Comparison of ENCODE assay signal across 20 cellular contexts in genomic region chr4:622996-623913, GRCh38. TPM values are rescaled to one million over a fixed set of nuclear protein-coding genes. Genes with fewer than 3 reads are reported as not detected.
A peak's percentile ranks its signal among the peaks of the same experiment; 100 is the strongest.
DNase-seq lines count a peak whose midpoint lies in the region; ATAC-seq and TF ChIP-seq lines count a peak whose summit lies in the region.
"Had no signal": no experiment of that assay in that cellular context is flagged by ENCODE, and none has a peak within 500 bp of the region (broad histone marks: within the 10 kb centered on the region; RNA-seq: fewer than 3 reads in every experiment).

No MANE protein-coding gene starts in this region.

- H3K4me3 ChIP-seq in H7 (ENCODE audit: insufficient read depth, low read depth, low read length) (no peak overlapping the region), endodermal cell (ENCODE audit: low read length) (no peak overlapping the region)

- no peak overlapping the region for H3K9ac ChIP-seq in endodermal cell (ENCODE audit: extremely low read depth, low read length, poor library complexity, severe bottlenecking)

- ATAC-seq in GM18861 (IDR thresholded peaks at IDR 0.05; ENCODE audit: unreplicated experiment) (no peak), HG02884 (IDR thresholded peaks at IDR 0.05; ENCODE audit: unreplicated experiment) (no peak)
- ATAC-seq: PC-3 had no signal

- H3K4me1 ChIP-seq in endodermal cell (ENCODE audit: control insufficient read depth, insufficient read depth, low read length): peaks cover 3% of the 10 kb centered on the region

- H3K9me3 Mint-ChIP-seq in CD14-positive monocyte: peaks cover 0 to 11% (median 2%) of the 10 kb centered on the region in 7 donors
- no peaks in the 10 kb centered on the region for H3K9me3 Mint-ChIP-seq in endodermal cell

- POLR2A ChIA-PET in RWPE1 (lab: Yijun Ruan, JAX; ENCODE audit: low non-redundant PET): no interaction called here

- TF ChIP-seq CTCF in CD14-positive monocyte (IDR thresholded peaks at IDR 0.05) (no peak), endodermal cell (conservative IDR thresholded peaks at IDR 0.05) (no peak), RWPE1 (conservative IDR thresholded peaks at IDR 0.05; ENCODE audit: low read depth) (no peak)

- intact Hi-C loops in CD14-positive monocyte (cut with micrococcal nuclease): no loop called here
- intact Hi-C loops in posterior vena cava (cut with DNase I): no loop called here

- WGBS in endodermal cell (ENCODE audit: insufficient coverage in 1 of 2, insufficient read length in 1 of 2), 2 experiments: 92 to 93% methylated on average over 13 to 24 of the region's 24 CpGs

- DNase-seq in CD14-positive monocyte (ENCODE audit: low spot score) (peak; percentile 34), H7 (peak; percentile 39), endodermal cell (peak; percentile 31), posterior vena cava (ENCODE audit: low spot score) (peak; percentile 64), RPMI8226 (no peak), RWPE1 (ENCODE audit: low spot score) (no peak)
- DNase-seq: DMS 273 treated with DMSO at 0.1 percent for 48 hours, KG1, NCI-H1092, NCI-H2107, NCI-H345, NCI-H69, PC-3, SHP77 treated with DMSO at 0.1 percent for 48 hours had no signal

- no peaks in the 10 kb centered on the region for H3K27me3 ChIP-seq in H7 (ENCODE audit: control insufficient read depth, insufficient read depth, low read length)
- H3K27me3 ChIP-seq in endodermal cell (ENCODE audit: control insufficient read depth, insufficient read depth, low read length, poor library complexity, severe bottlenecking): peaks cover 5% of the 10 kb centered on the region

- H3K27me3 Mint-ChIP-seq in CD14-positive monocyte (ENCODE audit: low read depth in 3 of 3) (peaks cover 2 to 4% (median 3%) of the 10 kb centered on the region in 3 donors), endodermal cell (ENCODE audit: insufficient read depth) (peaks cover 3% of the 10 kb centered on the region)

- no peaks in the 10 kb centered on the region for H3K36me3 Mint-ChIP-seq in CD14-positive monocyte
- H3K36me3 Mint-ChIP-seq in endodermal cell (ENCODE audit: low read depth): no peaks in the 10 kb centered on the region

- H3K27ac Mint-ChIP-seq in CD14-positive monocyte (no peak overlapping the region), endodermal cell (no peak overlapping the region)

- H3K4me3 Mint-ChIP-seq in CD14-positive monocyte (no peak overlapping the region), endodermal cell (no peak overlapping the region)

- H3K27ac ChIP-seq in endodermal cell (ENCODE audit: low read depth, low read length): no peak overlapping the region
- no peak overlapping the region for H3K27ac ChIP-seq in RWPE1
- H3K27ac ChIP-seq: HL-60 had no signal

- CTCF ChIA-PET in RWPE1 (lab: Yijun Ruan, JAX): interaction anchor here (0.7 kb wide), 2 partner anchors 12 to 22 kb away, joined by 3 to 4 read pairs; no protein-coding TSS in a partner anchor

- peaks cover 3% of the 10 kb centered on the region for H3K4me1 Mint-ChIP-seq in CD14-positive monocyte
- no peaks in the 10 kb centered on the region for H3K4me1 Mint-ChIP-seq in endodermal cell

- no peaks in the 10 kb centered on the region for H3K9me3 ChIP-seq in endodermal cell (ENCODE audit: control insufficient read depth, low read length)

- H3K36me3 ChIP-seq in H7 (replicated peaks; ENCODE audit: control insufficient read depth, insufficient read depth, low read length) (no peaks in the 10 kb centered on the region), endodermal cell (ENCODE audit: control insufficient read depth, insufficient read depth, low read length) (no peaks in the 10 kb centered on the region)

RNA-seq across cellular contexts. Expression of gene PDE6B, which starts 2.1 kb away (rescaled TPM):
- 1 to 10 TPM; 3.7 to 6.3 TPM for polyA plus RNA-seq in CD14-positive monocyte
- 12.1 and 12.7 TPM in 2 replicates for total RNA-seq in H7 (2014; rRNA removed; shearing (Covaris generic))
- 10 to 100 TPM; 12.4 to 14.6 TPM for total RNA-seq in endodermal cell
- polyA plus RNA-seq in endodermal cell (2013, experiment 1 of 2): 5.0 TPM
- polyA plus RNA-seq in endodermal cell (2013, experiment 2 of 2): 2.4 TPM
- 1 to 10 TPM; 1.4 to 3.7 TPM for total RNA-seq in posterior vena cava
- total RNA-seq: MCF 10A, PC-3 had no signal

RNA-seq across cellular contexts. Expression of gene TMEM271, which starts 47.2 kb away (rescaled TPM):
- not detected for polyA plus RNA-seq in CD14-positive monocyte
- total RNA-seq in H7 (2014; rRNA removed; shearing (Covaris generic)): 0.41 and 0.59 TPM in 2 replicates
- total RNA-seq in endodermal cell: not detected
- polyA plus RNA-seq in endodermal cell (2013, experiment 1 of 2): not detected
- not detected for polyA plus RNA-seq in endodermal cell (2013, experiment 2 of 2)
- total RNA-seq in posterior vena cava: not detected
- total RNA-seq: MCF 10A, PC-3 had no signal
- polyA plus RNA-seq: AG04450, BJ had no signal

RNA-seq across cellular contexts. Expression of gene ATP5ME, which starts 50.8 kb away (rescaled TPM):
- 100 to 1,000 TPM; 367 to 397 TPM for polyA plus RNA-seq in CD14-positive monocyte
- 410 and 452 TPM in 2 replicates for total RNA-seq in H7 (2014; rRNA removed; shearing (Covaris generic))
- total RNA-seq in endodermal cell (100 to 1,000 TPM; 407 to 456 TPM), posterior vena cava (100 to 1,000 TPM; 180 to 237 TPM)
- polyA plus RNA-seq in endodermal cell (2013, experiment 1 of 2): 299 TPM
- polyA plus RNA-seq in endodermal cell (2013, experiment 2 of 2): 303 TPM

RNA-seq across cellular contexts. Expression of gene MYL5, which starts 51.1 kb away (rescaled TPM):
- polyA plus RNA-seq in CD14-positive monocyte: 1 to 10 TPM; 4.2 to 7.2 TPM
- 12.6 and 18.2 TPM in 2 replicates for total RNA-seq in H7 (2014; rRNA removed; shearing (Covaris generic))
- total RNA-seq in endodermal cell: 10 to 100 TPM; 20.0 to 23.4 TPM
- polyA plus RNA-seq in endodermal cell (2013, experiment 1 of 2): 8.7 TPM
- polyA plus RNA-seq in endodermal cell (2013, experiment 2 of 2): 6.1 TPM
- 10 to 100 TPM in 1 of 2 donors, 1 to 10 TPM in 1; 7.9 to 12.4 TPM for total RNA-seq in posterior vena cava

Comparison
In these comparisons a context has a peak if more than half of its experiments do, and no peak if none do; other contexts are left out.
1. DNase-seq: peak in CD14-positive monocyte (single experiment), H7 (single experiment), endodermal cell (single experiment) and posterior vena cava (single experiment); none in RPMI8226 (single experiment) and RWPE1 (single experiment).